9 cellular contexts compared by ENCODE assay signal in genomic region chr2:37389984-37390765, GRCh38. TPM values are rescaled to one million over a fixed set of nuclear protein-coding genes. Genes with fewer than 3 reads are reported as not detected.
DNase-seq lines count a peak whose midpoint lies in the region; ATAC-seq and TF ChIP-seq lines count a peak whose summit lies in the region.
"Had no signal": no experiment of that assay in that cellular context is flagged by ENCODE, and none has a peak within 500 bp of the region (broad histone marks: within the 10 kb centered on the region; RNA-seq: fewer than 3 reads in every experiment).

No MANE protein-coding gene starts in this region.

- H3K4me1 Mint-ChIP-seq in activated CD4-positive, alpha-beta T cell treated with anti-CD3 and anti-CD28 coated beads, Interleukin-2, amount 10 ng/mL, durations not matched to agents 7 days and 5 days: peaks cover 4% of the 10 kb centered on the region

- H3K9me3 ChIP-seq in trophoblast cell (ENCODE audit: insufficient read depth, low read depth, low read length): no peaks in the 10 kb centered on the region

- no peak overlapping the region for H2BK120ac ChIP-seq in trophoblast cell (ENCODE audit: insufficient read depth, low read length, poor library complexity)

- H3K27me3 Mint-ChIP-seq in activated CD4-positive, alpha-beta T cell treated with anti-CD3 and anti-CD28 coated beads, Interleukin-2, amount 10 ng/mL, durations not matched to agents 7 days and 5 days: peaks cover 23% of the 10 kb centered on the region

- H2AK5ac ChIP-seq in trophoblast cell (ENCODE audit: low read length): peak overlapping the region; percentile 16

- no peak overlapping the region for H3K27ac ChIP-seq in trophoblast cell (ENCODE audit: low read depth, low read length)
- H3K27ac ChIP-seq: C4-2B had no signal

- no peak overlapping the region for H3K18ac ChIP-seq in trophoblast cell (ENCODE audit: low read length)

- no peak overlapping the region for H3K14ac ChIP-seq in trophoblast cell (ENCODE audit: low read length)

- H3K23ac ChIP-seq in trophoblast cell (ENCODE audit: low read length): no peak overlapping the region

- H2AFZ ChIP-seq in trophoblast cell (ENCODE audit: insufficient read depth, low read length, poor library complexity): no peak overlapping the region

- no CpG with 5 or more reads among the region's 5 CpGs for WGBS in trophoblast cell (ENCODE audit: extremely low coverage, insufficient coverage, insufficient read length)

- no peak overlapping the region for H4K91ac ChIP-seq in trophoblast cell (ENCODE audit: low read depth, low read length)

- H3K79me2 ChIP-seq in trophoblast cell (ENCODE audit: control insufficient read depth, insufficient read depth, low read length, poor library complexity): no peaks in the 10 kb centered on the region

- H3K27ac Mint-ChIP-seq in activated CD4-positive, alpha-beta T cell treated with anti-CD3 and anti-CD28 coated beads, Interleukin-2, amount 10 ng/mL, durations not matched to agents 7 days and 5 days: peak overlapping the region; percentile 64

- H3K9me3 Mint-ChIP-seq in activated CD4-positive, alpha-beta T cell treated with anti-CD3 and anti-CD28 coated beads, Interleukin-2, amount 10 ng/mL, durations not matched to agents 7 days and 5 days: no peaks in the 10 kb centered on the region

- H3K36me3 ChIP-seq in trophoblast cell (ENCODE audit: control insufficient read depth in 1 of 2, insufficient read depth in 2 of 2, low read length in 2 of 2): no peaks in the 10 kb centered on the region

- no peaks in the 10 kb centered on the region for H3K36me3 Mint-ChIP-seq in activated CD4-positive, alpha-beta T cell treated with anti-CD3 and anti-CD28 coated beads, Interleukin-2, amount 10 ng/mL, durations not matched to agents 7 days and 5 days (ENCODE audit: low read depth)

- H3K9ac ChIP-seq in trophoblast cell (ENCODE audit: low read length): no peak overlapping the region

- peak; percentile 90 for ATAC-seq in HG02623 (IDR thresholded peaks at IDR 0.05; ENCODE audit: unreplicated experiment)

- H3K27me3 ChIP-seq in trophoblast cell (ENCODE audit: insufficient read depth, low read length): no peaks in the 10 kb centered on the region

- H3K4me2 ChIP-seq in trophoblast cell (ENCODE audit: low read length): no peak overlapping the region

- no peak overlapping the region for H2BK5ac ChIP-seq in trophoblast cell (ENCODE audit: low read depth, low read length, poor library complexity)

- peaks cover 10% of the 10 kb centered on the region in 2 experiments for H3K4me1 ChIP-seq in trophoblast cell (ENCODE audit: control insufficient read depth in 1 of 2, insufficient read depth in 2 of 2, low read length in 2 of 2)

- CTCF ChIA-PET in activated CD4-positive, alpha-beta T cell treated with anti-CD3 and anti-CD28 coated beads, Interleukin-2, amount 10 ng/mL, durations not matched to agents 7 days and 5 days (lab: Charles Lee): interaction anchor here (1.0 to 2.4 kb wide), 6 partner anchors 9 to 534 kb away, joined by 3 to 11 read pairs (median 5); partner anchors contain the start of gene RMDN2

- no peak overlapping the region for H4K12ac ChIP-seq in trophoblast cell (ENCODE audit: low read depth, low read length)

- no peak overlapping the region for H3K4me3 Mint-ChIP-seq in activated CD4-positive, alpha-beta T cell treated with anti-CD3 and anti-CD28 coated beads, Interleukin-2, amount 10 ng/mL, durations not matched to agents 7 days and 5 days

- no peak overlapping the region for H3K4ac ChIP-seq in trophoblast cell (ENCODE audit: low read depth, low read length)

- TF ChIP-seq CTCF in NB4 (IDR thresholded peaks at IDR 0.05; ENCODE audit: low read depth, low read length) (no peak), epithelial cell of esophagus (IDR thresholded peaks at IDR 0.05; ENCODE audit: insufficient read depth, low read depth, low read length, missing control alignments) (no peak)

- H3K79me1 ChIP-seq in trophoblast cell (ENCODE audit: low read length): peaks cover 2% of the 10 kb centered on the region

- H3K4me3 ChIP-seq in NB4 (ENCODE audit: low read depth, low read length): no peak overlapping the region
- no peak overlapping the region for H3K4me3 ChIP-seq in epithelial cell of esophagus (ENCODE audit: low read length)
- H3K4me3 ChIP-seq in trophoblast cell (ENCODE audit: low read depth, low read length): no peak overlapping the region

- H4K8ac ChIP-seq in trophoblast cell (ENCODE audit: low read depth, low read length): peak overlapping the region; percentile 44

- peak overlapping the region; percentile 66 for H2BK12ac ChIP-seq in trophoblast cell (ENCODE audit: low read length)

- POLR2A ChIA-PET in activated CD4-positive, alpha-beta T cell treated with anti-CD3 and anti-CD28 coated beads, Interleukin-2, amount 10 ng/mL, durations not matched to agents 7 days and 5 days (lab: Charles Lee): interaction anchor here (1.0 kb wide), 1 partner anchor 13 kb away, joined by 4 read pairs; no protein-coding TSS in a partner anchor

- DNase-seq in NCI-H2171 treated with DMSO at 0.1 percent for 48 hours (lab: John Stamatoyannopoulos, UW): peak; percentile 34
- no peak for DNase-seq in NCI-H2171 (lab: John Stamatoyannopoulos, UW)
- DNase-seq in NB4 (ENCODE audit: low read depth): peak; percentile 86
- DNase-seq in activated CD4-positive, alpha-beta T cell treated with anti-CD3 and anti-CD28 coated beads, Interleukin-2, amount 10 ng/mL, durations not matched to agents 7 days and 5 days: peak; percentile 65
- peak; percentile 95 for DNase-seq in epithelial cell of esophagus (ENCODE audit: low read depth)
- DNase-seq in trophoblast cell: peak; percentile 81 to 82
- no peak for DNase-seq in midbrain (lab: John Stamatoyannopoulos, UW)

- no peak for TF ChIP-seq POLR2A in NB4 (IDR thresholded peaks at IDR 0.05; ENCODE audit: extremely low read depth, insufficient read length)

RNA-seq across cellular contexts. Expression of gene QPCT, which starts 45.7 kb away (rescaled TPM):
- not detected for total RNA-seq in activated CD4-positive, alpha-beta T cell treated with anti-CD3 and anti-CD28 coated beads, Interleukin-2, amount 10 ng/mL, durations not matched to agents 7 days and 5 days
- polyA plus RNA-seq in trophoblast cell (2013): 13.0 and 13.9 TPM in 2 replicates

Comparison
In these comparisons a context has a peak if more than half of its experiments do, and no peak if none do; other contexts are left out.
1. DNase-seq: peak in NCI-H2171 treated with DMSO at 0.1 percent for 48 hours (single experiment), NB4 (single experiment), activated CD4-positive, alpha-beta T cell treated with anti-CD3 and anti-CD28 coated beads, Interleukin-2, amount 10 ng/mL, durations not matched to agents 7 days and 5 days (single experiment), epithelial cell of esophagus (single experiment) and trophoblast cell (2 of 2); none in NCI-H2171 (single experiment) and midbrain (single experiment).